Comparison of ENCODE assay signal across 12 cellular contexts in the genomic region with DNA sequence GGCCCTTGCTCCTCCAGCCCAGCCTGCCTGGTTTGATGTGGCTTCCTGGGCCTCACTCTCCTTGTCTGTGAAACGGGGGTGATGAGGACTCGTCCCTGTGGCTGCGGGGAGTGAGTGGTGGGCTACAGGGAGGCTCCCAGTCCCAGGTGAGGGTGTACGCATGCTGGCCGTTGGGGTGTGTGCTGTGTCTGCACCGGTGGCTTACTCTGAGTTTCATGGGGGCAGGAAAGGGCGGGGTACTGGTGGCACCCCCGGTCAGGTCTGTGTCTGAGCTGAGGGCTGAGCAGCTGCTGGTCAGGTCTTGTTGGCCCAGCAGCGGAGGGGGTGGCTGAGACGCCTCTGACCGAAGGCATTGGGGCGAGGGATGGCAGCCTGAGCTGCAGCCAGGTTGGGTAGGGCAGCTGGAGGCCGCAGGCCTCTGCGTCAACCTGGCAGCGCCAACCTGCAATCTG.
"Had no signal": no experiment of that assay in that cellular context is flagged by ENCODE, and none has a peak within 500 bp of the region (broad histone marks: within the 10 kb centered on the region; RNA-seq: fewer than 3 reads in every experiment).

No MANE protein-coding gene starts in this region.

- H3K4me1 Mint-ChIP-seq: neural progenitor cell had no signal

- H3K4me1 ChIP-seq: neural progenitor cell had no signal

- H3K9ac ChIP-seq: neural progenitor cell had no signal

- DNase-seq: activated CD4-positive, alpha-beta memory T cell treated with anti-CD3 and anti-CD28 coated beads, Interleukin-2, amount 10 ng/mL, durations not matched to agents 7 days and 5 days; activated CD8-positive, alpha-beta memory T cell treated with anti-CD3 and anti-CD28 coated beads, Interleukin-2, amount 50 U/mL, for 4 hours; aorta; dermis blood vessel endothelial cell; left cardiac atrium; lower lobe of right lung; sigmoid colon; stimulated activated CD4-positive, alpha-beta T cell treated with anti-CD3 and anti-CD28 coated beads, Interleukin-1b, Interleukin-23, amount 100 ng/mL, for 48 hours; T-helper 1 cell had no signal

- H3K27me3 ChIP-seq: neural progenitor cell, ovary, sigmoid colon had no signal

- H3K9me3 ChIP-seq: lower lobe of right lung, ovary, sigmoid colon had no signal

- H3K27ac Mint-ChIP-seq: activated CD4-positive, alpha-beta memory T cell treated with anti-CD3 and anti-CD28 coated beads, Interleukin-2, amount 10 ng/mL, durations not matched to agents 7 days and 5 days; neural progenitor cell had no signal

- H2AFZ ChIP-seq: neural progenitor cell had no signal

- ATAC-seq: left cardiac atrium, lower lobe of right lung had no signal

- H3K27me3 Mint-ChIP-seq: activated CD4-positive, alpha-beta memory T cell treated with anti-CD3 and anti-CD28 coated beads, Interleukin-2, amount 10 ng/mL, durations not matched to agents 7 days and 5 days had no signal

- H3K9me3 Mint-ChIP-seq: activated CD4-positive, alpha-beta memory T cell treated with anti-CD3 and anti-CD28 coated beads, Interleukin-2, amount 10 ng/mL, durations not matched to agents 7 days and 5 days; neural progenitor cell had no signal

- H3K27ac ChIP-seq: lower lobe of right lung, neural progenitor cell, ovary, sigmoid colon, VCaP had no signal

- H3K4me3 Mint-ChIP-seq: activated CD4-positive, alpha-beta memory T cell treated with anti-CD3 and anti-CD28 coated beads, Interleukin-2, amount 10 ng/mL, durations not matched to agents 7 days and 5 days; neural progenitor cell had no signal

- H3K4me2 ChIP-seq: neural progenitor cell had no signal
